27 cellular contexts compared by ENCODE assay signal in genomic region chr21:42570362-42570761, GRCh38. TPM values are rescaled to one million over a fixed set of nuclear protein-coding genes. Genes with fewer than 3 reads are reported as not detected.
DNase-seq lines count a peak whose midpoint lies in the region; ATAC-seq and TF ChIP-seq lines count a peak whose summit lies in the region.
"Had no signal": no experiment of that assay in that cellular context is flagged by ENCODE, and none has a peak within 500 bp of the region (broad histone marks: within the 10 kb centered on the region; RNA-seq: fewer than 3 reads in every experiment).

No MANE protein-coding gene starts in this region.

- H3K27me3 Mint-ChIP-seq in neural progenitor cell (ENCODE audit: insufficient read depth, low read depth) = peaks cover 3% of the 10 kb centered on the region
- H3K27me3 Mint-ChIP-seq: activated CD4-positive, alpha-beta T cell treated with anti-CD3 and anti-CD28 coated beads for 36 hours; activated naive CD4-positive, alpha-beta T cell treated with anti-CD3 and anti-CD28 coated beads, Interleukin-2, amount 50 U/mL, for 24 hours; B cell; CD4-positive, alpha-beta memory T cell; naive B cell had no signal

- no peak overlapping the region for H3K27ac ChIP-seq in WERI-Rb-1
- no peak overlapping the region for H3K27ac ChIP-seq in neural progenitor cell
- no peak overlapping the region for H3K27ac ChIP-seq in transverse colon
- H3K27ac ChIP-seq: GM23248 had no signal

- intact Hi-C loops in transverse colon (cut with DNase I; ENCODE audit: low total_unique reads) = no loop called here

- TF ChIP-seq CTCF in WERI-Rb-1 (IDR thresholded peaks at IDR 0.05; ENCODE audit: low read depth, low read length) (no peak), neural progenitor cell (IDR thresholded peaks at IDR 0.05) (no peak), transverse colon (IDR thresholded peaks at IDR 0.05) (no peak)

- peak; percentile 10 for DNase-seq in activated T-cell treated with anti-CD3 and anti-CD28 coated beads, Interleukin-2, amount 50 U/mL, for 1 hour
- no peak for DNase-seq in activated T-cell treated with anti-CD3 and anti-CD28 coated beads, Interleukin-2, amount 50 U/mL, for 48 hours
- DNase-seq in WERI-Rb-1 = peak; percentile 2
- no peak for DNase-seq in neural progenitor cell (ENCODE audit: low spot score)
- DNase-seq in transverse colon = peak; percentile 0
- DNase-seq in NCI-H2196 (lab: John Stamatoyannopoulos, UW; ENCODE audit: unreplicated experiment) = no peak
- DNase-seq: activated CD4-positive, alpha-beta T cell treated with anti-CD3 and anti-CD28 coated beads for 36 hours; CD4-positive, alpha-beta memory T cell; DND-41; erythroblast; GF-D8; GM23248; naive B cell; NCI-H1436; NCI-H2081 treated with DMSO at 0.1 percent for 48 hours; NCI-H345; stimulated activated CD4-positive, alpha-beta T cell treated with anti-CD3 and anti-CD28 coated beads, Interleukin-4, amount 100 ng/mL, for 1 hour; T-helper 2 cell had no signal

- H3K27me3 ChIP-seq in WERI-Rb-1 (ENCODE audit: insufficient read depth, low read depth, severe bottlenecking) = no peaks in the 10 kb centered on the region
- no peaks in the 10 kb centered on the region for H3K27me3 ChIP-seq in neural progenitor cell
- H3K27me3 ChIP-seq in transverse colon = no peaks in the 10 kb centered on the region
- H3K27me3 ChIP-seq: upper lobe of left lung had no signal

- peaks cover 2% of the 10 kb centered on the region for H3K9me3 Mint-ChIP-seq in neural progenitor cell
- H3K9me3 Mint-ChIP-seq: activated naive CD4-positive, alpha-beta T cell treated with anti-CD3 and anti-CD28 coated beads, Interleukin-2, amount 50 U/mL, for 24 hours; mesothelial cell of epicardium had no signal

- no peaks in the 10 kb centered on the region for H3K79me2 ChIP-seq in neural progenitor cell (ENCODE audit: low read depth)

- peak overlapping the region; percentile 95 for H3K27ac Mint-ChIP-seq in neural progenitor cell
- H3K27ac Mint-ChIP-seq: activated CD4-positive, alpha-beta T cell treated with anti-CD3 and anti-CD28 coated beads for 36 hours; activated naive CD4-positive, alpha-beta T cell treated with anti-CD3 and anti-CD28 coated beads, Interleukin-2, amount 50 U/mL, for 24 hours; activated T-helper 1 cell treated with anti-CD3 and anti-CD28 coated beads, Interleukin-12 subunit alpha, Interleukin-12 subunit beta, Interleukin-2, Interleukin-4 antibody, amounts not matched to agents 30 ng/mL and 10 ng/mL and 1 ng/mL, durations not matched to agents 14 hours and 24 hours and 36 hours; B cell; CD4-positive, alpha-beta memory T cell; mesothelial cell of epicardium had no signal

- H3K4me1 ChIP-seq in neural progenitor cell (peaks cover 14% of the 10 kb centered on the region), transverse colon (no peaks in the 10 kb centered on the region)
- H3K4me1 ChIP-seq: prostate gland had no signal

- H3K36me3 ChIP-seq in WERI-Rb-1 = no peaks in the 10 kb centered on the region
- no peaks in the 10 kb centered on the region for H3K36me3 ChIP-seq in neural progenitor cell
- H3K36me3 ChIP-seq in transverse colon = peaks cover 0 to 27% (median 12%) of the 10 kb centered on the region in 4 donors

- H3K9ac ChIP-seq in neural progenitor cell = no peak overlapping the region
- H3K9ac ChIP-seq: GM23248 had no signal

- TF ChIP-seq EP300 in transverse colon (IDR thresholded peaks at IDR 0.05; ENCODE audit: low read depth) = no peak

- H3K4me3 Mint-ChIP-seq in neural progenitor cell = no peak overlapping the region
- H3K4me3 Mint-ChIP-seq: activated CD4-positive, alpha-beta T cell treated with anti-CD3 and anti-CD28 coated beads for 36 hours; activated naive CD4-positive, alpha-beta T cell treated with anti-CD3 and anti-CD28 coated beads, Interleukin-2, amount 50 U/mL, for 24 hours; activated T-helper 1 cell treated with anti-CD3 and anti-CD28 coated beads, Interleukin-12 subunit alpha, Interleukin-12 subunit beta, Interleukin-2, Interleukin-4 antibody, amounts not matched to agents 30 ng/mL and 10 ng/mL and 1 ng/mL, durations not matched to agents 14 hours and 24 hours and 36 hours; B cell; mesothelial cell of epicardium had no signal

- no peaks in the 10 kb centered on the region for H4K20me1 ChIP-seq in neural progenitor cell (ENCODE audit: low read depth)

- H3K9me3 ChIP-seq in WERI-Rb-1 (ENCODE audit: severe bottlenecking) (no peaks in the 10 kb centered on the region), neural progenitor cell (ENCODE audit: low read depth) (no peaks in the 10 kb centered on the region), transverse colon (no peaks in the 10 kb centered on the region)
- H3K9me3 ChIP-seq: prostate gland, upper lobe of left lung had no signal

- no peak for TF ChIP-seq POLR2A in transverse colon (IDR thresholded peaks at IDR 0.05)

- WGBS in transverse colon (ENCODE audit: low coverage in 1 of 2), 2 donors = 89% methylated on average over 9 of the region's 9 CpGs; no CpG with 5 or more reads in 1 of the 2 donors

- H3K4me2 ChIP-seq in neural progenitor cell = peak overlapping the region; percentile 60

- no peak for ATAC-seq in HG02759 (IDR thresholded peaks at IDR 0.05; ENCODE audit: unreplicated experiment)
- ATAC-seq: activated CD4-positive, alpha-beta T cell treated with anti-CD3 and anti-CD28 coated beads for 36 hours; SK-N-SH treated with all-trans-retinoic acid at 6 μM for 48 hours had no signal

- H3K4me1 Mint-ChIP-seq in neural progenitor cell = peaks cover 30% of the 10 kb centered on the region
- H3K4me1 Mint-ChIP-seq: activated CD4-positive, alpha-beta T cell treated with anti-CD3 and anti-CD28 coated beads for 36 hours; activated naive CD4-positive, alpha-beta T cell treated with anti-CD3 and anti-CD28 coated beads, Interleukin-2, amount 50 U/mL, for 24 hours; B cell; CD4-positive, alpha-beta memory T cell; mesothelial cell of epicardium; naive B cell had no signal

- H3K36me3 Mint-ChIP-seq in neural progenitor cell = peaks cover 2% of the 10 kb centered on the region

- H3K4me3 ChIP-seq in WERI-Rb-1 (ENCODE audit: low read depth, low read length) (no peak overlapping the region), neural progenitor cell (no peak overlapping the region), transverse colon (no peak overlapping the region)
- H3K4me3 ChIP-seq: GM23248, prostate gland, upper lobe of left lung had no signal

- H2AFZ ChIP-seq in neural progenitor cell (replicated peaks) = peak overlapping the region; percentile 42
- H2AFZ ChIP-seq: GM23248 had no signal

- in situ Hi-C loops in transverse colon (cut with MboI; ENCODE audit: low pct_ligation_motif_present in 1 of 4, low pct_unique_long_range_greater_than_20kb in 1 of 4, low sequenced_read_pairs in 3 of 4) = loop anchor here in 1 of 4 donors (25.0 kb wide), 1 partner anchor 258 kb away; the partner anchor contains the start of gene TFF3

- H3F3A ChIP-seq in neural progenitor cell (ENCODE audit: low read depth) = no peaks in the 10 kb centered on the region

RNA-seq across cellular contexts. Expression of gene SLC37A1, which starts 56.7 kb away (rescaled TPM):
- 1.2 and 6.1 TPM in 2 replicates for total RNA-seq in neural progenitor cell (ENCODE audit: low replicate concordance)
- 100 to 1,000 TPM in 3 of 4 donors, 10 to 100 TPM in 1; 80.8 to 139 (median 117) TPM for total RNA-seq in transverse colon
- total RNA-seq: GM23248, LHCN-M2 had no signal

Comparison
In these comparisons a context has a peak if more than half of its experiments do, and no peak if none do; other contexts are left out.
1. DNase-seq: peak in activated T-cell treated with anti-CD3 and anti-CD28 coated beads, Interleukin-2, amount 50 U/mL, for 1 hour (single experiment), WERI-Rb-1 (single experiment) and transverse colon (single experiment); none in activated T-cell treated with anti-CD3 and anti-CD28 coated beads, Interleukin-2, amount 50 U/mL, for 48 hours (0 of 2), neural progenitor cell (single experiment) and NCI-H2196 (single experiment).
2. RNA of gene SLC37A1, which starts 56.7 kb away (total RNA-seq): 80.8 to 139 TPM in transverse colon; 1.2 to 6.1 TPM in neural progenitor cell; every median in the first group is over 10 times any median in the second.